20 cellular contexts compared by ENCODE assay signal in the genomic region with DNA sequence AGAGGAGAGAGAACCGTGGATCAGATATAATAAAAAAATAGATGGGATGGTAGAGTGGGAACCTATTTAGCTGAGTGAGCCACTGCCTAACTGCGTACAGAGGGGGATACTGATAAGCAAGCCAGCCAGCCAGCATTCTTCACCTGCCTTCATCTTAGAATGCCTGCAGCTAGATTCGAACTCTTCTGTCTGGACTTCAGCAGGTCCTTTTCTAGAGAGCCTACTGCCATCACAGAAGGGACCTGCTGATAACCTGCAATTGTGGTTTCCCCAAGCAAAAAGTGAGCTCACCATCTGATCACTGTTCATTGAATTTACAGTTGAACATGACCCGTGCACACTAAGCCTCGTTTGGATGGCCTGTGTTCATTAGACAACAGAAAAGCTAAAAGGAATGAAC.
A peak's percentile ranks its signal among the peaks of the same experiment; 100 is the strongest.
DNase-seq lines count a peak whose midpoint lies in the region; ATAC-seq, FAIRE-seq and TF ChIP-seq lines count a peak whose summit lies in the region.
"Had no signal": no experiment of that assay in that cellular context is flagged by ENCODE, and none has a peak within 500 bp of the region (broad histone marks: within the 10 kb centered on the region; RNA-seq: fewer than 3 reads in every experiment).

No MANE protein-coding gene starts in this region.

- no peak overlapping the region for H4K8ac ChIP-seq in mesendoderm (ENCODE audit: low read depth, low read length)

- H3K9me3 Mint-ChIP-seq in Calu3 (ENCODE audit: low read depth, unreplicated experiment) (no peaks in the 10 kb centered on the region), IgD-negative memory B cell (peaks cover 0 to 3% (median 2%) of the 10 kb centered on the region in 3 donors)
- peaks cover 3% of the 10 kb centered on the region for H3K9me3 Mint-ChIP-seq in activated CD8-positive, alpha-beta T cell treated with anti-CD3 and anti-CD28 coated beads for 36 hours
- H3K9me3 Mint-ChIP-seq: neural progenitor cell had no signal

- H4K5ac ChIP-seq in mesendoderm (ENCODE audit: low read length) = no peak overlapping the region

- H3K27ac ChIP-seq in mesendoderm (ENCODE audit: low read depth, low read length) (no peak overlapping the region), small intestine (ENCODE audit: low read depth in 1 of 2, low read length in 1 of 2) (no peak overlapping the region)
- H3K27ac ChIP-seq: ascending aorta, colonic mucosa, esophagus squamous epithelium, neural progenitor cell, right lobe of liver had no signal

- H3K23ac ChIP-seq in mesendoderm (ENCODE audit: low read length) = no peak overlapping the region

- no peak overlapping the region for H3K56ac ChIP-seq in mesendoderm (ENCODE audit: low read length)

- H3K4me3 ChIP-seq in mesendoderm (ENCODE audit: low read length) (no peak overlapping the region), small intestine (ENCODE audit: low read depth in 1 of 2, low read length in 2 of 2) (no peak overlapping the region)
- H3K4me3 ChIP-seq: ascending aorta, colonic mucosa, esophagus squamous epithelium, neural progenitor cell, right lobe of liver had no signal

- H3K79me2 ChIP-seq in mesendoderm (ENCODE audit: control insufficient read depth, insufficient read depth, low read length) = no peaks in the 10 kb centered on the region

- POLR2A ChIA-PET in activated CD8-positive, alpha-beta T cell treated with anti-CD3 and anti-CD28 coated beads for 36 hours (lab: Charles Lee) = interaction anchor here (0.6 to 1.5 kb wide), 5 partner anchors 9 to 121 kb away, joined by 3 to 6 read pairs (median 3); no protein-coding TSS in a partner anchor

- H3K4ac ChIP-seq in mesendoderm (ENCODE audit: low read depth, low read length) = no peak overlapping the region

- no peaks in the 10 kb centered on the region for H3K36me3 Mint-ChIP-seq in Calu3 (ENCODE audit: insufficient read depth, unreplicated experiment)
- H3K36me3 Mint-ChIP-seq in IgD-negative memory B cell = peaks cover 6% of the 10 kb centered on the region
- peaks cover 48% of the 10 kb centered on the region for H3K36me3 Mint-ChIP-seq in activated CD8-positive, alpha-beta T cell treated with anti-CD3 and anti-CD28 coated beads for 36 hours (ENCODE audit: low read depth)

- H3K4me1 ChIP-seq in mesendoderm (ENCODE audit: control insufficient read depth, low read depth, low read length) (no peaks in the 10 kb centered on the region), small intestine (ENCODE audit: control insufficient read depth in 2 of 2, insufficient read depth in 1 of 2, low read depth in 1 of 2, low read length in 1 of 2) (peaks cover 0 to 2% of the 10 kb centered on the region in 2 donors)
- H3K4me1 ChIP-seq: right lobe of liver had no signal

- H3K27ac Mint-ChIP-seq in Calu3 (ENCODE audit: unreplicated experiment) = peak overlapping the region; percentile 0
- H3K27ac Mint-ChIP-seq in IgD-negative memory B cell = peak overlapping the region; percentile 98 to 99 (median 98)
- peak overlapping the region; percentile 99 for H3K27ac Mint-ChIP-seq in activated CD8-positive, alpha-beta T cell treated with anti-CD3 and anti-CD28 coated beads for 36 hours
- H3K27ac Mint-ChIP-seq: neural progenitor cell had no signal

- no peak overlapping the region for H2BK5ac ChIP-seq in mesendoderm (ENCODE audit: low read length)

- peaks cover 33% of the 10 kb centered on the region for H3K4me1 Mint-ChIP-seq in Calu3 (ENCODE audit: low read depth, unreplicated experiment)
- peaks cover 70 to 76% (median 71%) of the 10 kb centered on the region in 3 donors for H3K4me1 Mint-ChIP-seq in IgD-negative memory B cell
- H3K4me1 Mint-ChIP-seq in activated CD8-positive, alpha-beta T cell treated with anti-CD3 and anti-CD28 coated beads for 36 hours (ENCODE audit: low read depth) = peaks cover 87% of the 10 kb centered on the region

- intact Hi-C loops in Calu3 (cut with micrococcal nuclease; ENCODE audit: unreplicated experiment) = no loop called here
- intact Hi-C loops in activated CD8-positive, alpha-beta T cell treated with anti-CD3 and anti-CD28 coated beads for 36 hours (cut with micrococcal nuclease) = no loop called here

- H3K18ac ChIP-seq in mesendoderm (ENCODE audit: low read length) = no peak overlapping the region

- no peaks in the 10 kb centered on the region for H3K9me3 ChIP-seq in small intestine (ENCODE audit: control insufficient read depth, low read depth)
- H3K9me3 ChIP-seq: ascending aorta, Caco-2, colonic mucosa, esophagus squamous epithelium, right lobe of liver had no signal

- no peak overlapping the region for H3K4me2 ChIP-seq in mesendoderm (ENCODE audit: low read length)
- H3K4me2 ChIP-seq: neural progenitor cell had no signal

- WGBS in mesendoderm (ENCODE audit: extremely low coverage, insufficient coverage, low lambda C conversion rate) = no CpG with 5 or more reads among the region's 5 CpGs
- WGBS in small intestine, 3 donors = 78 to 85% (median 80%) methylated on average over 5 of the region's 5 CpGs

- no peak overlapping the region for H3K9ac ChIP-seq in mesendoderm (ENCODE audit: low read length)
- H3K9ac ChIP-seq: neural progenitor cell had no signal

- no peak for DNase-seq in Calu3
- no peak for DNase-seq in activated CD8-positive, alpha-beta T cell treated with anti-CD3 and anti-CD28 coated beads for 36 hours
- DNase-seq in mesendoderm = peak; percentile 5
- DNase-seq in stimulated activated CD8-positive, alpha-beta memory T cell treated with anti-CD3 and anti-CD28 coated beads, Interleukin-4, amount 100 ng/mL, for 48 hours = no peak
- DNase-seq in small intestine = no peak
- DNase-seq in D721Med (ENCODE audit: insufficient read length, low spot score) = no peak
- DNase-seq in AML-193 (lab: John Stamatoyannopoulos, UW) = no peak
- DNase-seq: Caco-2; colonic mucosa; esophagus squamous epithelium; hypothalamus; NCI-H146; NCI-H524; right lobe of liver; stimulated activated CD4-positive, alpha-beta T cell treated with anti-CD3 and anti-CD28 coated beads, Interleukin-4, amount 100 ng/mL, for 4 hours; stimulated activated naive CD4-positive, alpha-beta T cell treated with Interleukin-2 at 50 U/mL for 16 hours had no signal

- H3K27me3 Mint-ChIP-seq in Calu3 (ENCODE audit: unreplicated experiment) (no peaks in the 10 kb centered on the region), IgD-negative memory B cell (no peaks in the 10 kb centered on the region)
- H3K27me3 Mint-ChIP-seq in activated CD8-positive, alpha-beta T cell treated with anti-CD3 and anti-CD28 coated beads for 36 hours = no peaks in the 10 kb centered on the region

- H2AK5ac ChIP-seq in mesendoderm (ENCODE audit: low read length) = no peak overlapping the region

- H3K4me3 Mint-ChIP-seq in Calu3 (ENCODE audit: low read depth, unreplicated experiment) (no peak overlapping the region), IgD-negative memory B cell (peak overlapping the region; percentile 4 to 76 (median 64))
- peak overlapping the region; percentile 7 for H3K4me3 Mint-ChIP-seq in activated CD8-positive, alpha-beta T cell treated with anti-CD3 and anti-CD28 coated beads for 36 hours
- H3K4me3 Mint-ChIP-seq: neural progenitor cell had no signal

- H3K36me3 ChIP-seq in mesendoderm (ENCODE audit: control insufficient read depth, insufficient read depth, low read length) (no peaks in the 10 kb centered on the region), small intestine (ENCODE audit: control insufficient read depth in 2 of 2, insufficient read depth in 2 of 2, low read length in 2 of 2) (peaks cover 0 to 2% of the 10 kb centered on the region in 2 donors)
- H3K36me3 ChIP-seq: ascending aorta, colonic mucosa, esophagus squamous epithelium, neural progenitor cell, right lobe of liver had no signal

- BruUV-seq in Calu3 (replicated peaks; lab: Mats Ljungman, UMichigan) = no TSS peak

- H2BK120ac ChIP-seq in mesendoderm (ENCODE audit: low read depth, low read length) = no peak overlapping the region

- FAIRE-seq in small intestine (lab: Jason Lieb, UNC) = no peak
- no peak for FAIRE-seq in D721Med (lab: Jason Lieb, UNC)
- FAIRE-seq: H1 had no signal

- peaks cover 2% of the 10 kb centered on the region for H3K79me1 ChIP-seq in mesendoderm (ENCODE audit: low read length)

- H2BK15ac ChIP-seq in mesendoderm (replicated peaks; ENCODE audit: low read depth) = no peak overlapping the region

- H3K27me3 ChIP-seq in mesendoderm (ENCODE audit: insufficient read depth, low read length, poor library complexity) (no peaks in the 10 kb centered on the region), small intestine (ENCODE audit: control insufficient read depth in 2 of 2, insufficient read depth in 2 of 2, low read length in 2 of 2) (no peaks in the 10 kb centered on the region)
- H3K27me3 ChIP-seq: ascending aorta, colonic mucosa, esophagus squamous epithelium, neural progenitor cell, right lobe of liver had no signal

- TF ChIP-seq CTCF in Calu3 (IDR thresholded peaks at IDR 0.05; ENCODE audit: unreplicated experiment) (no peak), D721Med (IDR thresholded peaks at IDR 0.05; ENCODE audit: insufficient read depth, missing control alignments) (no peak)
- TF ChIP-seq CTCF in activated CD8-positive, alpha-beta T cell treated with anti-CD3 and anti-CD28 coated beads for 36 hours (IDR thresholded peaks at IDR 0.05) = no peak

- ATAC-seq in activated CD8-positive, alpha-beta T cell treated with anti-CD3 and anti-CD28 coated beads for 36 hours = peak; percentile 31
- ATAC-seq: right lobe of liver had no signal

- CTCF ChIA-PET in Calu3 (lab: Charles Lee) = no interaction called here
- CTCF ChIA-PET in activated CD8-positive, alpha-beta T cell treated with anti-CD3 and anti-CD28 coated beads for 36 hours (lab: Charles Lee) = interaction anchor here (1.1 to 2.5 kb wide), 3 partner anchors 9 to 101 kb away, joined by 3 to 10 read pairs (median 3); no protein-coding TSS in a partner anchor

Comparison
In these comparisons a context has a peak if more than half of its experiments do, and no peak if none do; other contexts are left out.
1. H3K27ac Mint-ChIP-seq: peak in every context shown above with its lines; median percentile 99 in activated CD8-positive, alpha-beta T cell treated with anti-CD3 and anti-CD28 coated beads for 36 hours; 98 in IgD-negative memory B cell; 0 in Calu3.